ENCODE assay signal across 14 cellular contexts in genomic region chr12:105355752-105356151, GRCh38. TPM values are rescaled to one million over a fixed set of nuclear protein-coding genes. Genes with fewer than 3 reads are reported as not detected.
DNase-seq lines count a peak whose midpoint lies in the region; ATAC-seq and TF ChIP-seq lines count a peak whose summit lies in the region.
"Had no signal": no experiment of that assay in that cellular context is flagged by ENCODE, and none has a peak within 500 bp of the region (broad histone marks: within the 10 kb centered on the region; RNA-seq: fewer than 3 reads in every experiment).

No MANE protein-coding gene starts in this region.

- no peaks in the 10 kb centered on the region for H4K20me1 ChIP-seq in SU-DHL-6 (ENCODE audit: low read depth, low read length)

- H2AFZ ChIP-seq in SU-DHL-6 (ENCODE audit: low read depth, low read length, severe bottlenecking), result no peak overlapping the region

- H3K27me3 ChIP-seq in SU-DHL-6 (ENCODE audit: low read length) (no peaks in the 10 kb centered on the region), tibial artery (no peaks in the 10 kb centered on the region)
- H3K27me3 ChIP-seq: esophagus muscularis mucosa had no signal

- H3K4me3 ChIP-seq in SU-DHL-6 (ENCODE audit: insufficient read depth, low read length, poor library complexity, severe bottlenecking) (no peak overlapping the region), fibroblast of villous mesenchyme (ENCODE audit: low read depth, low read length) (no peak overlapping the region), tibial artery (no peak overlapping the region)
- H3K4me3 ChIP-seq: esophagus muscularis mucosa had no signal

- no peaks in the 10 kb centered on the region for H3K9me3 ChIP-seq in SU-DHL-6 (ENCODE audit: insufficient read depth, low read length)
- no peaks in the 10 kb centered on the region for H3K9me3 ChIP-seq in tibial artery
- H3K9me3 ChIP-seq: esophagus muscularis mucosa had no signal

- peaks cover 91% of the 10 kb centered on the region for H3K79me2 ChIP-seq in SU-DHL-6 (ENCODE audit: insufficient read depth, low read length)

- H3K36me3 Mint-ChIP-seq in activated CD8-positive, alpha-beta T cell treated with anti-CD3 and anti-CD28 coated beads, Interleukin-2, amount 10 ng/mL, durations not matched to agents 7 days and 5 days (ENCODE audit: low read depth), result peaks cover 73% of the 10 kb centered on the region
- peaks cover 7% of the 10 kb centered on the region for H3K36me3 Mint-ChIP-seq in activated CD8-positive, alpha-beta T cell treated with anti-CD3 and anti-CD28 coated beads for 36 hours (ENCODE audit: low read depth)
- peaks cover 9 to 10% of the 10 kb centered on the region in 2 donors for H3K36me3 Mint-ChIP-seq in activated T-cell treated with anti-CD3 and anti-CD28 coated beads, Interleukin-2, amount 50 U/mL, for 72 hours (ENCODE audit: insufficient read depth in 2 of 2)

- no peaks in the 10 kb centered on the region for H3K9me3 Mint-ChIP-seq in activated CD8-positive, alpha-beta T cell treated with anti-CD3 and anti-CD28 coated beads, Interleukin-2, amount 10 ng/mL, durations not matched to agents 7 days and 5 days (ENCODE audit: insufficient read depth)
- H3K9me3 Mint-ChIP-seq in activated CD8-positive, alpha-beta T cell treated with anti-CD3 and anti-CD28 coated beads for 36 hours, result no peaks in the 10 kb centered on the region
- H3K9me3 Mint-ChIP-seq in activated T-cell treated with anti-CD3 and anti-CD28 coated beads, Interleukin-2, amount 50 U/mL, for 72 hours, result no peaks in the 10 kb centered on the region
- H3K9me3 Mint-ChIP-seq: H9; T-helper 1 cell treated with Interleukin-12 subunit alpha and Interleukin-12 subunit beta and Interleukin-4 antibody, amounts not matched to agents 30 μg/mL and 1 μg/mL, for 36 hours had no signal

- H3K4me1 ChIP-seq in tibial artery, result peaks cover 0 to 97% (median 40%) of the 10 kb centered on the region in 4 donors
- H3K4me1 ChIP-seq: esophagus muscularis mucosa had no signal

- H3K4me3 Mint-ChIP-seq in activated CD8-positive, alpha-beta T cell treated with anti-CD3 and anti-CD28 coated beads, Interleukin-2, amount 10 ng/mL, durations not matched to agents 7 days and 5 days, result no peak overlapping the region
- no peak overlapping the region for H3K4me3 Mint-ChIP-seq in activated CD8-positive, alpha-beta T cell treated with anti-CD3 and anti-CD28 coated beads for 36 hours
- H3K4me3 Mint-ChIP-seq in activated T-cell treated with anti-CD3 and anti-CD28 coated beads, Interleukin-2, amount 50 U/mL, for 72 hours, result no peak overlapping the region
- H3K4me3 Mint-ChIP-seq: H9; T-helper 1 cell treated with Interleukin-12 subunit alpha and Interleukin-12 subunit beta and Interleukin-4 antibody, amounts not matched to agents 30 μg/mL and 1 μg/mL, for 36 hours had no signal

- H3K27ac ChIP-seq in SU-DHL-6 (ENCODE audit: low read depth, low read length) (peak overlapping the region; percentile 86), tibial artery (peak overlapping the region; percentile 16 to 58)
- H3K27ac ChIP-seq: esophagus muscularis mucosa had no signal

- peak overlapping the region; percentile 50 for H3K27ac Mint-ChIP-seq in activated CD8-positive, alpha-beta T cell treated with anti-CD3 and anti-CD28 coated beads, Interleukin-2, amount 10 ng/mL, durations not matched to agents 7 days and 5 days
- H3K27ac Mint-ChIP-seq in activated CD8-positive, alpha-beta T cell treated with anti-CD3 and anti-CD28 coated beads for 36 hours, result no peak overlapping the region
- no peak overlapping the region for H3K27ac Mint-ChIP-seq in activated T-cell treated with anti-CD3 and anti-CD28 coated beads, Interleukin-2, amount 50 U/mL, for 72 hours
- H3K27ac Mint-ChIP-seq: H9; T-helper 1 cell treated with Interleukin-12 subunit alpha and Interleukin-12 subunit beta and Interleukin-4 antibody, amounts not matched to agents 30 μg/mL and 1 μg/mL, for 36 hours had no signal

- H3K9me2 ChIP-seq in SU-DHL-6 (replicated peaks; ENCODE audit: insufficient read depth, low read length), result no peaks in the 10 kb centered on the region

- no peaks in the 10 kb centered on the region for H3K27me3 Mint-ChIP-seq in activated CD8-positive, alpha-beta T cell treated with anti-CD3 and anti-CD28 coated beads, Interleukin-2, amount 10 ng/mL, durations not matched to agents 7 days and 5 days (ENCODE audit: low read depth)
- no peaks in the 10 kb centered on the region for H3K27me3 Mint-ChIP-seq in activated CD8-positive, alpha-beta T cell treated with anti-CD3 and anti-CD28 coated beads for 36 hours
- H3K27me3 Mint-ChIP-seq in activated T-cell treated with anti-CD3 and anti-CD28 coated beads, Interleukin-2, amount 50 U/mL, for 72 hours (ENCODE audit: low read depth), result no peaks in the 10 kb centered on the region

- no peak overlapping the region for H3K9ac ChIP-seq in SU-DHL-6 (ENCODE audit: low read length)

- POLR2A ChIA-PET in activated CD8-positive, alpha-beta T cell treated with anti-CD3 and anti-CD28 coated beads, Interleukin-2, amount 10 ng/mL, durations not matched to agents 7 days and 5 days (lab: Charles Lee), result no interaction called here
- POLR2A ChIA-PET in activated CD8-positive, alpha-beta T cell treated with anti-CD3 and anti-CD28 coated beads for 36 hours (lab: Charles Lee), result interaction anchor here (0.6 kb wide), 1 partner anchor 500 kb away, joined by 3 read pairs; no protein-coding TSS in a partner anchor

- no peak for TF ChIP-seq CTCF in activated CD8-positive, alpha-beta T cell treated with anti-CD3 and anti-CD28 coated beads for 36 hours (IDR thresholded peaks at IDR 0.05)
- TF ChIP-seq CTCF in SU-DHL-6 (IDR thresholded peaks at IDR 0.05; ENCODE audit: insufficient read depth, low read length, poor library complexity, severe bottlenecking), result no peak
- TF ChIP-seq CTCF in fibroblast of villous mesenchyme (IDR thresholded peaks at IDR 0.05; ENCODE audit: insufficient read depth, low read depth, low read length), result no peak
- no peak for TF ChIP-seq CTCF in tibial artery (IDR thresholded peaks at IDR 0.05)

- intact Hi-C loops in activated CD8-positive, alpha-beta T cell treated with anti-CD3 and anti-CD28 coated beads for 36 hours (cut with micrococcal nuclease), result no loop called here
- intact Hi-C loops in tibial artery (cut with DNase I; ENCODE audit: low total_unique reads), result no loop called here

- peaks cover 80% of the 10 kb centered on the region for H3K4me1 Mint-ChIP-seq in activated CD8-positive, alpha-beta T cell treated with anti-CD3 and anti-CD28 coated beads, Interleukin-2, amount 10 ng/mL, durations not matched to agents 7 days and 5 days (ENCODE audit: low read depth)
- H3K4me1 Mint-ChIP-seq in activated CD8-positive, alpha-beta T cell treated with anti-CD3 and anti-CD28 coated beads for 36 hours (ENCODE audit: low read depth), result peaks cover 36% of the 10 kb centered on the region
- H3K4me1 Mint-ChIP-seq in activated T-cell treated with anti-CD3 and anti-CD28 coated beads, Interleukin-2, amount 50 U/mL, for 72 hours (ENCODE audit: low read depth), result peaks cover 54% of the 10 kb centered on the region

- H3K4me2 ChIP-seq in SU-DHL-6 (ENCODE audit: low read depth, low read length, poor library complexity, severe bottlenecking), result peak overlapping the region; percentile 75

- no peak for DNase-seq in activated CD8-positive, alpha-beta T cell treated with anti-CD3 and anti-CD28 coated beads, Interleukin-2, amount 10 ng/mL, durations not matched to agents 7 days and 5 days
- no peak for DNase-seq in activated CD8-positive, alpha-beta T cell treated with anti-CD3 and anti-CD28 coated beads for 36 hours
- DNase-seq in fibroblast of villous mesenchyme (ENCODE audit: low read depth) (peak; percentile 44), tibial artery (no peak), mesenteric fat pad (ENCODE audit: low spot score) (no peak)
- DNase-seq in activated T-cell treated with anti-CD3 and anti-CD28 coated beads, Interleukin-2, amount 50 U/mL, for 72 hours, result no peak
- DNase-seq: 8988T, activated gamma-delta T cell, H9, NCI-H1694 treated with DMSO at 0.1 percent for 48 hours had no signal

- CTCF ChIA-PET in activated CD8-positive, alpha-beta T cell treated with anti-CD3 and anti-CD28 coated beads, Interleukin-2, amount 10 ng/mL, durations not matched to agents 7 days and 5 days (lab: Charles Lee), result interaction anchor here (0.9 to 3.5 kb wide), 3 partner anchors 21 to 36 kb away, joined by 4 to 23 read pairs (median 8); partner anchors contain the start of gene C12orf75
- CTCF ChIA-PET in activated CD8-positive, alpha-beta T cell treated with anti-CD3 and anti-CD28 coated beads for 36 hours (lab: Charles Lee), result interaction anchor here (1.3 kb wide), 1 partner anchor 23 kb away, joined by 3 read pairs; no protein-coding TSS in a partner anchor

- H3F3A ChIP-seq in SU-DHL-6 (ENCODE audit: insufficient read depth), result peaks cover 31% of the 10 kb centered on the region

- ATAC-seq in activated CD8-positive, alpha-beta T cell treated with anti-CD3 and anti-CD28 coated beads, Interleukin-2, amount 10 ng/mL, durations not matched to agents 7 days and 5 days, result no peak
- no peak for ATAC-seq in activated CD8-positive, alpha-beta T cell treated with anti-CD3 and anti-CD28 coated beads for 36 hours
- ATAC-seq in activated T-cell treated with anti-CD3 and anti-CD28 coated beads, Interleukin-2, amount 50 U/mL, for 72 hours (replicated peaks in 1 of 2), result no peak
- ATAC-seq in HG03095 (IDR thresholded peaks at IDR 0.05; ENCODE audit: unreplicated experiment), result no peak

- H3K36me3 ChIP-seq in SU-DHL-6 (ENCODE audit: low read length) (0 out of 2 replicates have a peak, but pooled peaks cover 6% of the 10 kb centered on the region), tibial artery (no peaks in the 10 kb centered on the region)
- H3K36me3 ChIP-seq: esophagus muscularis mucosa had no signal

RNA-seq across cellular contexts. Expression of gene C12orf75, which starts 25.3 kb away (rescaled TPM):
- 100 to 1,000 TPM; 301 to 311 TPM for total RNA-seq in activated CD8-positive, alpha-beta T cell treated with anti-CD3 and anti-CD28 coated beads, Interleukin-2, amount 10 ng/mL, durations not matched to agents 7 days and 5 days
- total RNA-seq in activated CD8-positive, alpha-beta T cell treated with anti-CD3 and anti-CD28 coated beads for 36 hours, result 10 to 100 TPM; 62.0 to 66.9 TPM
- total RNA-seq in fibroblast of villous mesenchyme (295 and 302 TPM in 2 replicates), mesenteric fat pad (8.9 TPM)
- total RNA-seq in activated T-cell treated with anti-CD3 and anti-CD28 coated beads, Interleukin-2, amount 50 U/mL, for 72 hours, result 10 to 100 TPM; 68.6 to 73.0 TPM
